ENCODE assay signal across 17 cellular contexts in genomic region chr6:49713346-49713745, GRCh38. TPM values are rescaled to one million over a fixed set of nuclear protein-coding genes. Genes with fewer than 3 reads are reported as not detected.
DNase-seq lines count a peak whose midpoint lies in the region; ATAC-seq, FAIRE-seq and TF ChIP-seq lines count a peak whose summit lies in the region.
"Had no signal": no experiment of that assay in that cellular context is flagged by ENCODE, and none has a peak within 500 bp of the region (broad histone marks: within the 10 kb centered on the region; RNA-seq: fewer than 3 reads in every experiment).

A gene with protein sequence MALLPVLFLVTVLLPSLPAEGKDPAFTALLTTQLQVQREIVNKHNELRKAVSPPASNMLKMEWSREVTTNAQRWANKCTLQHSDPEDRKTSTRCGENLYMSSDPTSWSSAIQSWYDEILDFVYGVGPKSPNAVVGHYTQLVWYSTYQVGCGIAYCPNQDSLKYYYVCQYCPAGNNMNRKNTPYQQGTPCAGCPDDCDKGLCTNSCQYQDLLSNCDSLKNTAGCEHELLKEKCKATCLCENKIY (minus strand): TSS chr6:49713543. CDS start chr6:49709196, 4,347 bp downstream.

- H3K27ac ChIP-seq in astrocyte (ENCODE audit: low read depth, low read length), result no peak within 1 kb of the TSS
- H3K27ac ChIP-seq: colonic mucosa had no signal

- H3K27ac Mint-ChIP-seq in astrocyte (ENCODE audit: unreplicated experiment), result no peak within 1 kb of the TSS
- H3K27ac Mint-ChIP-seq: activated CD4-positive, alpha-beta memory T cell treated with anti-CD3 and anti-CD28 coated beads for 36 hours had no signal

- H3K27me3 ChIP-seq in astrocyte (ENCODE audit: insufficient read depth, low read length), result no peaks in the 10 kb centered on the region
- H3K27me3 ChIP-seq: colonic mucosa had no signal

- H3K9me3 Mint-ChIP-seq in astrocyte (ENCODE audit: unreplicated experiment), result no peaks in the 10 kb centered on the region

- H3K4me1 ChIP-seq in astrocyte (ENCODE audit: insufficient read depth, low read length), result no peaks in the 10 kb centered on the region
- H3K4me1 ChIP-seq: colonic mucosa had no signal

- H3K27me3 Mint-ChIP-seq in astrocyte (ENCODE audit: low read depth, unreplicated experiment), result no peaks in the 10 kb centered on the region
- H3K27me3 Mint-ChIP-seq: activated CD4-positive, alpha-beta memory T cell treated with anti-CD3 and anti-CD28 coated beads for 36 hours had no signal

- H4K20me1 ChIP-seq in astrocyte (ENCODE audit: insufficient read depth, low read length), result no peaks in the 10 kb centered on the region

- peak within 1 kb of the TSS; percentile 26 for H3K4me2 ChIP-seq in astrocyte (ENCODE audit: low read length)

- no peaks in the 10 kb centered on the region for H3K4me1 Mint-ChIP-seq in astrocyte (ENCODE audit: low read depth, unreplicated experiment)

- no peak within 1 kb of the TSS for H3K4me3 ChIP-seq in astrocyte (ENCODE audit: insufficient read depth, low read depth, low read length)
- H3K4me3 ChIP-seq: colonic mucosa had no signal

- ATAC-seq in GM19351 (IDR thresholded peaks at IDR 0.05; ENCODE audit: unreplicated experiment) (no peak), GM18868 (IDR thresholded peaks at IDR 0.05; ENCODE audit: unreplicated experiment) (no peak)
- ATAC-seq: left colon had no signal

- DNase-seq in COR-L47 (lab: John Stamatoyannopoulos, UW) (peak; percentile 3), NCI-H1092 treated with DMSO at 0.1 percent for 48 hours (lab: John Stamatoyannopoulos, UW) (peak; percentile 46), astrocyte (ENCODE audit: low read depth) (no peak), mucosa of gallbladder (ENCODE audit: low spot score) (peak; percentile 11), D721Med (ENCODE audit: insufficient read length, low spot score) (no peak), RCC 7860 (ENCODE audit: low spot score) (no peak)
- DNase-seq: activated CD4-positive, alpha-beta memory T cell treated with anti-CD3 and anti-CD28 coated beads for 36 hours; amygdala; colonic mucosa; left colon; NCI-H226; SW 1271 had no signal

- H3K4me3 Mint-ChIP-seq in astrocyte (ENCODE audit: unreplicated experiment), result no peak within 1 kb of the TSS
- H3K4me3 Mint-ChIP-seq: activated CD4-positive, alpha-beta memory T cell treated with anti-CD3 and anti-CD28 coated beads for 36 hours had no signal

- H2AFZ ChIP-seq in astrocyte (ENCODE audit: low read depth, low read length), result peak within 1 kb of the TSS; percentile 41

- H3K36me3 ChIP-seq in astrocyte (ENCODE audit: insufficient read depth, low read length), result no peaks in the 10 kb centered on the region
- H3K36me3 ChIP-seq: colonic mucosa had no signal

- no peak for FAIRE-seq in astrocyte (lab: Jason Lieb, UNC)
- no peak for FAIRE-seq in D721Med (lab: Jason Lieb, UNC)
- no peak for FAIRE-seq in RCC 7860 (lab: Jason Lieb, UNC)
- FAIRE-seq: GM18507 had no signal

- H3K36me3 Mint-ChIP-seq in astrocyte (ENCODE audit: low read depth, unreplicated experiment), result no peaks in the 10 kb centered on the region
- H3K36me3 Mint-ChIP-seq: activated CD4-positive, alpha-beta memory T cell treated with anti-CD3 and anti-CD28 coated beads for 36 hours had no signal

- H3K9ac ChIP-seq in astrocyte (ENCODE audit: low read length), result no peak within 1 kb of the TSS

- TF ChIP-seq CTCF in astrocyte (IDR thresholded peaks at IDR 0.05; ENCODE audit: insufficient read depth, low read depth, low read length), result no peak
- TF ChIP-seq CTCF in D721Med (IDR thresholded peaks at IDR 0.05; ENCODE audit: insufficient read depth, missing control alignments), result no peak

- no peaks in the 10 kb centered on the region for H3K79me2 ChIP-seq in astrocyte (ENCODE audit: insufficient read depth, low read length)

- no peaks in the 10 kb centered on the region for H3K9me3 ChIP-seq in astrocyte (ENCODE audit: insufficient read depth, low read depth, low read length)
- H3K9me3 ChIP-seq: colonic mucosa had no signal

RNA-seq across cellular contexts. Expression of the gene that starts here (rescaled TPM):
- not detected in 2 replicates for total RNA-seq in astrocyte
- 9.8 TPM for total RNA-seq in mucosa of gallbladder
- total RNA-seq: activated CD4-positive, alpha-beta memory T cell treated with anti-CD3 and anti-CD28 coated beads for 36 hours; colonic mucosa; left colon; myocyte; pulmonary artery endothelial cell had no signal

Comparison
In these comparisons a context has a peak if more than half of its experiments do, and no peak if none do; other contexts are left out.
1. RNA of the gene that starts here (total RNA-seq): 9.8 TPM in mucosa of gallbladder (single experiment); not detected in astrocyte; every median in the first group is over 10 times any median in the second.
2. DNase-seq: peak in COR-L47 (single experiment), NCI-H1092 treated with DMSO at 0.1 percent for 48 hours (single experiment) and mucosa of gallbladder (single experiment); none in astrocyte (single experiment), D721Med (single experiment) and RCC 7860 (single experiment).